1 cellular context compared by ENCODE assay signal in genomic region chr1:2525896-2526823, GRCh38.
TF ChIP-seq lines count a peak whose summit lies in the region.

PANK4 (minus strand) TSS chr1:2526596; CDS start chr1:2526587, 9 bp downstream.

TF ChIP-seq in HEK293, 187 proteins besides CTCF, POLR2A, EP300 and RAD21 (continued from another document):
- no peak for TF ChIP-seq PRDM10 (tag by site-specific recombination; IDR thresholded peaks at IDR 0.05)
- TF ChIP-seq FEZF1 (tag by site-specific recombination; IDR thresholded peaks at IDR 0.05): no peak
- no peak for TF ChIP-seq EGR2 (tag by site-specific recombination; IDR thresholded peaks at IDR 0.05; ENCODE audit: low read depth)
- no peak for TF ChIP-seq ZNF529 (tag by site-specific recombination; IDR thresholded peaks at IDR 0.05; ENCODE audit: insufficient replicate concordance)
- no peak for TF ChIP-seq BCL11A (tag by site-specific recombination; IDR thresholded peaks at IDR 0.05; ENCODE audit: low read depth)
- no peak for TF ChIP-seq HOXC10 (CRISPR knock-in tag; IDR thresholded peaks at IDR 0.05)
- no peak for TF ChIP-seq ZNF544 (tag by site-specific recombination; IDR thresholded peaks at IDR 0.05)
TF ChIP-seq in HEK293: peak in this region for 23.
